In the genomic region with DNA sequence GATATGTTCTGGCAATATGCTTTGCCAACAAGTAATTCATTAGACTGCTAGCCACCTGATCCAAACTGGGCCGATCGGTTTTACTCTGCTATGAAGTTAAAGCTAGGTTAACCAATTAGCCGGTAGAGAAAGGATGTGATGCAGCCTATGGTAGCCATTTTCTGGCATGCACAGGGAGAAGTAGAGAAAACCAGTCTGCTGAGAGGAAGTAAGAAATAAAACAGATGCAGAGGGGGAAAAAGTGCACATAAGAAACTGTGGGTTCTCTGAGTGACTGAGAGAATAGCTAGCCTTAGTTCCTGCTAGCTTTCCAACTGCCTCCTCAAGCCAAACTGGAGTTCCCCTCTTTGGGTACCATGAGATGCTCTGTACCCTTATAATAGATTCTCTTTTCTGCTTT, we compare ENCODE assay signal across 8 cellular contexts. TPM values are rescaled to one million over a fixed set of nuclear protein-coding genes. Genes with fewer than 3 reads are reported as not detected.
DNase-seq lines count a peak whose midpoint lies in the region; ATAC-seq and TF ChIP-seq lines count a peak whose summit lies in the region.

No MANE protein-coding gene starts in this region.

- CTCF ChIA-PET in WTC11 (lab: Charles Lee): interaction anchor here (0.7 to 1.3 kb wide), 3 partner anchors 16 to 1256 kb away, joined by 4 to 5 read pairs (median 5); no protein-coding TSS in a partner anchor

- no peaks in the 10 kb centered on the region for H3K27me3 ChIP-seq in CD4-positive, CD25-positive, alpha-beta regulatory T cell (ENCODE audit: control insufficient read depth, insufficient read depth, low read length)
- H3K27me3 ChIP-seq in esophagus squamous epithelium: no peaks in the 10 kb centered on the region

- POLR2A ChIA-PET in WTC11 (lab: Charles Lee): interaction anchor here (0.7 kb wide), 1 partner anchor 157 kb away, joined by 3 read pairs; no protein-coding TSS in a partner anchor

- TF ChIP-seq CTCF in WTC11 (IDR thresholded peaks at IDR 0.05) (no peak), esophagus squamous epithelium (IDR thresholded peaks at IDR 0.05) (no peak)

- peak; percentile 68 to 75 for ATAC-seq in CD4-positive, CD25-positive, alpha-beta regulatory T cell (ENCODE audit: low read depth in 2 of 2)
- ATAC-seq in HG03108 (IDR thresholded peaks at IDR 0.05; ENCODE audit: unreplicated experiment): peak; percentile 76
- no peak for ATAC-seq in WTC11

- peaks cover 1% of the 10 kb centered on the region for H3K36me3 Mint-ChIP-seq in CD4-positive, CD25-positive, alpha-beta regulatory T cell
- H3K36me3 Mint-ChIP-seq in WTC11: no peaks in the 10 kb centered on the region

- peak overlapping the region; percentile 58 for H3K4me3 ChIP-seq in CD4-positive, CD25-positive, alpha-beta regulatory T cell (ENCODE audit: low read depth, low read length)
- H3K4me3 ChIP-seq in esophagus squamous epithelium: no peak overlapping the region

- H3K9me3 Mint-ChIP-seq in CD4-positive, CD25-positive, alpha-beta regulatory T cell: peaks cover 0 to 1% (median 0%) of the 10 kb centered on the region in 7 donors
- H3K9me3 Mint-ChIP-seq in WTC11: peaks cover 4% of the 10 kb centered on the region; the same call in 1 of the 2 replicates

- peaks cover 71% of the 10 kb centered on the region for H3K4me1 ChIP-seq in CD4-positive, CD25-positive, alpha-beta regulatory T cell (ENCODE audit: control insufficient read depth, insufficient read depth, low read length, poor library complexity, severe bottlenecking)
- peaks cover 0 to 59% (median 0%) of the 10 kb centered on the region in 3 donors for H3K4me1 ChIP-seq in esophagus squamous epithelium

- peaks cover 48 to 83% (median 65%) of the 10 kb centered on the region in 4 donors for H3K4me1 Mint-ChIP-seq in CD4-positive, CD25-positive, alpha-beta regulatory T cell
- peaks cover 49% of the 10 kb centered on the region for H3K4me1 Mint-ChIP-seq in WTC11

- peak in 2 of 3 donors; percentile 38 to 58 for DNase-seq in CD4-positive, CD25-positive, alpha-beta regulatory T cell
- DNase-seq in WTC11 (ENCODE audit: low spot score) (no peak), NCI-H526 treated with DMSO at 0.1 percent for 48 hours (lab: John Stamatoyannopoulos, UW) (no peak), esophagus squamous epithelium (lab: John Stamatoyannopoulos, UW) (no peak)
- DNase-seq in stimulated activated CD4-positive, alpha-beta T cell treated with anti-CD3 and anti-CD28 coated beads, Interleukin-12 subunit alpha, Interleukin-12 subunit beta, amount 100 ng/mL, for 4 hours: no peak
- DNase-seq in central memory CD4-positive, alpha-beta T cell: no peak

- intact Hi-C loops in esophagus squamous epithelium (cut with DNase I): no loop called here

- H3K27ac Mint-ChIP-seq in CD4-positive, CD25-positive, alpha-beta regulatory T cell: peak overlapping the region in 2 of 3 donors; percentile 66 to 80
- peak overlapping the region; percentile 81 for H3K27ac Mint-ChIP-seq in WTC11

- peak overlapping the region; percentile 1 to 87 (median 44) for H3K4me3 Mint-ChIP-seq in CD4-positive, CD25-positive, alpha-beta regulatory T cell
- H3K4me3 Mint-ChIP-seq in WTC11: no peak overlapping the region

- peak overlapping the region; percentile 58 for H3K27ac ChIP-seq in CD4-positive, CD25-positive, alpha-beta regulatory T cell (ENCODE audit: insufficient read depth, low read length, poor library complexity, severe bottlenecking)
- no peak overlapping the region for H3K27ac ChIP-seq in esophagus squamous epithelium

- no peaks in the 10 kb centered on the region for H3K36me3 ChIP-seq in CD4-positive, CD25-positive, alpha-beta regulatory T cell (ENCODE audit: control insufficient read depth, insufficient read depth, low read length)
- no peaks in the 10 kb centered on the region for H3K36me3 ChIP-seq in esophagus squamous epithelium

- TF ChIP-seq POLR2A in GM19099 (IDR thresholded peaks at IDR 0.05; ENCODE audit: extremely low read depth, insufficient read length, low read depth) (peak; percentile 23), esophagus squamous epithelium (IDR thresholded peaks at IDR 0.05) (no peak)

- H3K27me3 Mint-ChIP-seq in CD4-positive, CD25-positive, alpha-beta regulatory T cell: no peaks in the 10 kb centered on the region
- no peaks in the 10 kb centered on the region for H3K27me3 Mint-ChIP-seq in WTC11 (ENCODE audit: low read depth)

- H3K9me3 ChIP-seq in CD4-positive, CD25-positive, alpha-beta regulatory T cell (ENCODE audit: control insufficient read depth in 2 of 2, low read length in 2 of 2): no peaks in the 10 kb centered on the region
- no peaks in the 10 kb centered on the region for H3K9me3 ChIP-seq in esophagus squamous epithelium

- 47 to 69% methylated on average over 3 of the region's 3 CpGs for WGBS in esophagus squamous epithelium, 2 donors

TF ChIP-seq in WTC11, 78 proteins besides CTCF, POLR2A, EP300 and RAD21:
- TF ChIP-seq SP1 (CRISPR knock-in tag; conservative IDR thresholded peaks at IDR 0.05): no peak
- no peak for TF ChIP-seq ZNF317 (CRISPR knock-in tag; IDR thresholded peaks at IDR 0.05; ENCODE audit: borderline replicate concordance, low read depth)
- no peak for TF ChIP-seq TEAD4 (CRISPR knock-in tag; IDR thresholded peaks at IDR 0.05)
- TF ChIP-seq, protein P1, sequence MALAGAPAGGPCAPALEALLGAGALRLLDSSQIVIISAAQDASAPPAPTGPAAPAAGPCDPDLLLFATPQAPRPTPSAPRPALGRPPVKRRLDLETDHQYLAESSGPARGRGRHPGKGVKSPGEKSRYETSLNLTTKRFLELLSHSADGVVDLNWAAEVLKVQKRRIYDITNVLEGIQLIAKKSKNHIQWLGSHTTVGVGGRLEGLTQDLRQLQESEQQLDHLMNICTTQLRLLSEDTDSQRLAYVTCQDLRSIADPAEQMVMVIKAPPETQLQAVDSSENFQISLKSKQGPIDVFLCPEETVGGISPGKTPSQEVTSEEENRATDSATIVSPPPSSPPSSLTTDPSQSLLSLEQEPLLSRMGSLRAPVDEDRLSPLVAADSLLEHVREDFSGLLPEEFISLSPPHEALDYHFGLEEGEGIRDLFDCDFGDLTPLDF (CRISPR knock-in tag; IDR thresholded peaks at IDR 0.05): no peak

RNA-seq across cellular contexts. Expression of a gene that starts 52.8 kb away (rescaled TPM):
- 192 TPM for total RNA-seq in CD4-positive, CD25-positive, alpha-beta regulatory T cell
- polyA plus RNA-seq in CD4-positive, CD25-positive, alpha-beta regulatory T cell: 10 to 100 TPM; 52.6 to 63.4 (median 56.1) TPM
- 30.2 to 35.7 TPM (median 32.8 TPM) in 3 replicates for total RNA-seq in WTC11 (2021)
- 10 to 100 TPM; 15.2 to 99.7 (median 30.8) TPM for total RNA-seq in esophagus squamous epithelium

RNA-seq across cellular contexts. Expression of a gene that starts 53.1 kb away (rescaled TPM):
- total RNA-seq in CD4-positive, CD25-positive, alpha-beta regulatory T cell: 30.8 TPM
- polyA plus RNA-seq in CD4-positive, CD25-positive, alpha-beta regulatory T cell: 10 to 100 TPM; 60.2 to 82.0 (median 78.4) TPM
- 37.3 to 43.5 TPM (median 39.2 TPM) in 3 replicates for total RNA-seq in WTC11 (2021)
- total RNA-seq in esophagus squamous epithelium: 10 to 100 TPM in 3 of 4 donors, 1 to 10 TPM in 1; 6.0 to 17.0 (median 14.1) TPM

Comparison
In these comparisons a context has a peak if more than half of its experiments do, and no peak if none do; other contexts are left out.
1. DNase-seq: peak in CD4-positive, CD25-positive, alpha-beta regulatory T cell (2 of 3); none in WTC11 (single experiment), stimulated activated CD4-positive, alpha-beta T cell treated with anti-CD3 and anti-CD28 coated beads, Interleukin-12 subunit alpha, Interleukin-12 subunit beta, amount 100 ng/mL, for 4 hours (single experiment), central memory CD4-positive, alpha-beta T cell (single experiment), NCI-H526 treated with DMSO at 0.1 percent for 48 hours (single experiment) and esophagus squamous epithelium (single experiment).